In genomic region chr3:14261229-14261628, GRCh38 we compare ENCODE assay signal across 9 cellular contexts.
DNase-seq lines count a peak whose midpoint lies in the region; ATAC-seq, FAIRE-seq and TF ChIP-seq lines count a peak whose summit lies in the region.
"Had no signal": no experiment of that assay in that cellular context is flagged by ENCODE, and none has a peak within 500 bp of the region (broad histone marks: within the 10 kb centered on the region; RNA-seq: fewer than 3 reads in every experiment).

No MANE protein-coding gene starts in this region.

- H3K27me3 ChIP-seq in suprapubic skin = no peaks in the 10 kb centered on the region

- DNase-seq in DMS79 treated with DMSO at 0.1 percent for 48 hours (lab: John Stamatoyannopoulos, UW) (peak; percentile 12), HTR-8/SVneo (ENCODE audit: insufficient read length, low spot score) (peak; percentile 90), SHP77 treated with DMSO at 0.1 percent for 48 hours (lab: John Stamatoyannopoulos, UW) (peak; percentile 46), fibroblast of villous mesenchyme (ENCODE audit: low read depth) (peak; percentile 86), occipital lobe (lab: John Stamatoyannopoulos, UW) (peak; percentile 71), suprapubic skin (ENCODE audit: low spot score in 2 of 2) (peak; percentile 90 to 93)
- DNase-seq in activated T-helper 2 cell treated with anti-CD3 and anti-CD28 coated beads, Interferon-gamma antibody, Interleukin-2, Interleukin-4, amounts not matched to agents 10 μg/mL and 5 μg/mL and 100 μg/mL, durations not matched to agents 14 hours and 24 hours and 36 hours (ENCODE audit: low spot score) = peak; percentile 48

- no peaks in the 10 kb centered on the region for H3K36me3 ChIP-seq in suprapubic skin

- intact Hi-C loops in activated T-helper 2 cell treated with anti-CD3 and anti-CD28 coated beads, Interferon-gamma antibody, Interleukin-2, Interleukin-4, amounts not matched to agents 10 μg/mL and 5 μg/mL and 100 μg/mL, durations not matched to agents 14 hours and 24 hours and 36 hours (cut with micrococcal nuclease) = loop anchor here (1.0 to 5.0 kb wide), 4 partner anchors 207 to 661 kb away; no protein-coding TSS in a partner anchor

- H3K4me3 ChIP-seq in fibroblast of villous mesenchyme (ENCODE audit: low read depth, low read length) (no peak overlapping the region), suprapubic skin (no peak overlapping the region)

- H3K4me1 ChIP-seq in suprapubic skin = peaks cover 8% of the 10 kb centered on the region

- H3K4me3 Mint-ChIP-seq in activated T-helper 2 cell treated with anti-CD3 and anti-CD28 coated beads, Interferon-gamma antibody, Interleukin-2, Interleukin-4, amounts not matched to agents 10 μg/mL and 5 μg/mL and 100 μg/mL, durations not matched to agents 14 hours and 24 hours and 36 hours (ENCODE audit: low read depth) = no peak overlapping the region
- H3K4me3 Mint-ChIP-seq: dendritic cell treated with granulocyte-macrophage colony-stimulating factor and Interleukin-4, amounts not matched to agents 40 ng/mL and 50 ng/mL, for 4 days had no signal

- H3K27ac Mint-ChIP-seq in activated T-helper 2 cell treated with anti-CD3 and anti-CD28 coated beads, Interferon-gamma antibody, Interleukin-2, Interleukin-4, amounts not matched to agents 10 μg/mL and 5 μg/mL and 100 μg/mL, durations not matched to agents 14 hours and 24 hours and 36 hours = no peak overlapping the region
- H3K27ac Mint-ChIP-seq: dendritic cell treated with granulocyte-macrophage colony-stimulating factor and Interleukin-4, amounts not matched to agents 40 ng/mL and 50 ng/mL, for 4 days had no signal

- no peak for TF ChIP-seq EP300 in suprapubic skin (IDR thresholded peaks at IDR 0.05)

- peaks cover 11% of the 10 kb centered on the region for H3K27me3 Mint-ChIP-seq in activated T-helper 2 cell treated with anti-CD3 and anti-CD28 coated beads, Interferon-gamma antibody, Interleukin-2, Interleukin-4, amounts not matched to agents 10 μg/mL and 5 μg/mL and 100 μg/mL, durations not matched to agents 14 hours and 24 hours and 36 hours (ENCODE audit: low read depth)

- WGBS in suprapubic skin = 17% methylated on average over 8 of the region's 8 CpGs

- TF ChIP-seq CTCF in fibroblast of villous mesenchyme (IDR thresholded peaks at IDR 0.05; ENCODE audit: insufficient read depth, low read depth, low read length) (peak; percentile 99), suprapubic skin (IDR thresholded peaks at IDR 0.05) (peak; percentile 88 to 90)

- H3K27ac ChIP-seq in suprapubic skin = no peak overlapping the region

- no peak for TF ChIP-seq POLR2A in suprapubic skin (IDR thresholded peaks at IDR 0.05)

- no peak for ATAC-seq in HG02759 (IDR thresholded peaks at IDR 0.05; ENCODE audit: unreplicated experiment)

- no peak for FAIRE-seq in HTR-8/SVneo (lab: Jason Lieb, UNC)

- H3K9me3 ChIP-seq in suprapubic skin = no peaks in the 10 kb centered on the region

- no peaks in the 10 kb centered on the region for H3K9me3 Mint-ChIP-seq in activated T-helper 2 cell treated with anti-CD3 and anti-CD28 coated beads, Interferon-gamma antibody, Interleukin-2, Interleukin-4, amounts not matched to agents 10 μg/mL and 5 μg/mL and 100 μg/mL, durations not matched to agents 14 hours and 24 hours and 36 hours
- H3K9me3 Mint-ChIP-seq: dendritic cell treated with granulocyte-macrophage colony-stimulating factor and Interleukin-4, amounts not matched to agents 40 ng/mL and 50 ng/mL, for 4 days had no signal

- H3K36me3 Mint-ChIP-seq in activated T-helper 2 cell treated with anti-CD3 and anti-CD28 coated beads, Interferon-gamma antibody, Interleukin-2, Interleukin-4, amounts not matched to agents 10 μg/mL and 5 μg/mL and 100 μg/mL, durations not matched to agents 14 hours and 24 hours and 36 hours (ENCODE audit: low read depth) = no peaks in the 10 kb centered on the region

- no peaks in the 10 kb centered on the region for H3K4me1 Mint-ChIP-seq in activated T-helper 2 cell treated with anti-CD3 and anti-CD28 coated beads, Interferon-gamma antibody, Interleukin-2, Interleukin-4, amounts not matched to agents 10 μg/mL and 5 μg/mL and 100 μg/mL, durations not matched to agents 14 hours and 24 hours and 36 hours (ENCODE audit: low read depth)

Comparison
In these comparisons a context has a peak if more than half of its experiments do, and no peak if none do; other contexts are left out.
1. DNase-seq: peak in every context shown above with its lines; median percentile 92 in suprapubic skin; 90 in HTR-8/SVneo; 86 in fibroblast of villous mesenchyme; 71 in occipital lobe; 48 in activated T-helper 2 cell treated with anti-CD3 and anti-CD28 coated beads, Interferon-gamma antibody, Interleukin-2, Interleukin-4, amounts not matched to agents 10 μg/mL and 5 μg/mL and 100 μg/mL, durations not matched to agents 14 hours and 24 hours and 36 hours; 46 in SHP77 treated with DMSO at 0.1 percent for 48 hours; 12 in DMS79 treated with DMSO at 0.1 percent for 48 hours.